Comparison of ENCODE assay signal across 8 cellular contexts in genomic region chr19:41575998-41576397, GRCh38. TPM values are rescaled to one million over a fixed set of nuclear protein-coding genes. Genes with fewer than 3 reads are reported as not detected.
A peak's percentile ranks its signal among the peaks of the same experiment; 100 is the strongest.
DNase-seq lines count a peak whose midpoint lies in the region; ATAC-seq lines count a peak whose summit lies in the region.

Gene CEACAM21, plus strand, starts transcription at chr19:41576166. Its CDS starts 109 bp downstream, at chr19:41576275.

- peaks cover 41% of the 10 kb centered on the region for H3K4me1 ChIP-seq in mononuclear cell (ENCODE audit: insufficient read depth, low read length)

- H3K27me3 Mint-ChIP-seq in activated T-helper 17 cell treated with anti-CD3 and anti-CD28 coated beads, Interleukin-2, amount 50 U/mL, for 72 hours = no peaks in the 10 kb centered on the region

- H3K36me3 Mint-ChIP-seq in activated T-helper 17 cell treated with anti-CD3 and anti-CD28 coated beads, Interleukin-2, amount 50 U/mL, for 72 hours (ENCODE audit: low read depth) = peaks cover 68% of the 10 kb centered on the region

- ATAC-seq in GM19043 (IDR thresholded peaks at IDR 0.05; ENCODE audit: low read depth, unreplicated experiment) = peak; percentile 49
- ATAC-seq in activated T-helper 17 cell treated with anti-CD3 and anti-CD28 coated beads, Interleukin-2, amount 50 U/mL, for 72 hours (replicated peaks) = peak; percentile 100
- ATAC-seq in GM18861 (IDR thresholded peaks at IDR 0.05; ENCODE audit: unreplicated experiment) = no peak

- peak within 1 kb of the TSS; percentile 29 for H3K4me3 ChIP-seq in mononuclear cell (ENCODE audit: low read length)

- peak within 1 kb of the TSS; percentile 95 for H3K27ac Mint-ChIP-seq in activated T-helper 17 cell treated with anti-CD3 and anti-CD28 coated beads, Interleukin-2, amount 50 U/mL, for 72 hours

- peak within 1 kb of the TSS; percentile 84 for H3K4me3 Mint-ChIP-seq in activated T-helper 17 cell treated with anti-CD3 and anti-CD28 coated beads, Interleukin-2, amount 50 U/mL, for 72 hours

- no peaks in the 10 kb centered on the region for H3K9me3 Mint-ChIP-seq in activated T-helper 17 cell treated with anti-CD3 and anti-CD28 coated beads, Interleukin-2, amount 50 U/mL, for 72 hours

- no peaks in the 10 kb centered on the region for H3K27me3 ChIP-seq in mononuclear cell (ENCODE audit: insufficient read depth, low read length)

- H3K4me1 Mint-ChIP-seq in activated T-helper 17 cell treated with anti-CD3 and anti-CD28 coated beads, Interleukin-2, amount 50 U/mL, for 72 hours = peaks cover 13% of the 10 kb centered on the region

- H3K9me3 ChIP-seq in mononuclear cell (ENCODE audit: low read depth, low read length) = no peaks in the 10 kb centered on the region

- peak; percentile 25 for DNase-seq in NCI-H69 (lab: John Stamatoyannopoulos, UW)
- DNase-seq in NCI-H510A (lab: John Stamatoyannopoulos, UW) = no peak
- DNase-seq in HCEC 1CT = no peak
- no peak for DNase-seq in SHP77 treated with DMSO at 0.1 percent for 48 hours (lab: John Stamatoyannopoulos, UW)

RNA-seq across cellular contexts. Expression of gene CEACAM21, which starts in this region (rescaled TPM):
- 10 to 100 TPM; 27.1 to 30.7 TPM for total RNA-seq in activated T-helper 17 cell treated with anti-CD3 and anti-CD28 coated beads, Interleukin-2, amount 50 U/mL, for 72 hours
- total RNA-seq in mononuclear cell = 3.9 TPM
